ENCODE assay signal across 2 cellular contexts in genomic region chr19:1605236-1606137, GRCh38.
A peak's percentile ranks its signal among the peaks of the same experiment; 100 is the strongest.
TF ChIP-seq lines count a peak whose summit lies in the region.

Gene UQCR11 (minus strand): TSS chr19:1605462. CDS start chr19:1605409, 53 bp downstream.

TF ChIP-seq in IMR-90, 13 proteins besides CTCF, POLR2A, EP300 and RAD21:
- TF ChIP-seq MAZ (IDR thresholded peaks at IDR 0.05; ENCODE audit: borderline replicate concordance, low read depth, low read length) (peak; percentile 40; the same call in 1 of the 2 replicates), USF2 (IDR thresholded peaks at IDR 0.05; ENCODE audit: low read depth, low read length) (peak; percentile 94), MAFK (IDR thresholded peaks at IDR 0.05; ENCODE audit: low read depth, low read length) (no peak), MXI1 (IDR thresholded peaks at IDR 0.05; ENCODE audit: borderline replicate concordance, low read depth, low read length) (peak; percentile 73; the same call in 1 of the 2 replicates), SMC3 (IDR thresholded peaks at IDR 0.05; ENCODE audit: low read depth, low read length) (peak; percentile 60), NFE2L2 (IDR thresholded peaks at IDR 0.05; ENCODE audit: low read depth, low read length) (no peak)

TF ChIP-seq in endothelial cell of umbilical vein, 7 proteins besides CTCF, POLR2A, EP300 and RAD21:
- TF ChIP-seq FOS (IDR thresholded peaks at IDR 0.05; ENCODE audit: borderline replicate concordance, insufficient read depth, low read length) (no peak), GATA2 (IDR thresholded peaks at IDR 0.05; ENCODE audit: insufficient read depth, insufficient read length, low read depth, low read length) (no peak), EZH2 (IDR thresholded peaks at IDR 0.05; ENCODE audit: borderline replicate concordance, low read depth, low read length, severe bottlenecking) (no peak), MAX (IDR thresholded peaks at IDR 0.05; ENCODE audit: insufficient read depth, insufficient read length) (peak; percentile 97), POLR2AphosphoS5 (IDR thresholded peaks at IDR 0.05; ENCODE audit: insufficient read depth, low read depth, low read length) (peak; percentile 80), JUN (IDR thresholded peaks at IDR 0.05; ENCODE audit: borderline replicate concordance, insufficient read depth, insufficient read length, low read depth) (no peak), MYC (IDR thresholded peaks at IDR 0.05; ENCODE audit: low read depth, low read length) (peak; percentile 46)
